Comparison of ENCODE assay signal across 1 cellular context in the genomic region with DNA sequence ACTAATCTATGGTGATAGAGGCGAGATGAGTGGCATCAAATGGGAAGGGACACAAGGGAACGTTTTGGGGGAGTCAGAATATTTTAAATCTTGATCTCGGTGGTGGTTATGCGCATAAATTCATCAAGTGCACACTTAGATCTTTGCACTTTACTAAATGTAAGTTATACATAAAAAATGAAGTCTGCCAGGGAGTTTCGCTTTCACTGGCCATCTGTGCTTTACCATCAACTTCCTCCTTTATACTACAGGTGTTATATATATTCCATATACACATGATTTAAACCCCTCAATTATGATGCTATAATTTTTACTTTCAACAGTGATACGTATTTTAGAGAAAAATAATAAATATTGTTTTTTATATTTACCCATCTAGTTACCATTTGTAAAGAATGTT.
TF ChIP-seq lines count a peak whose summit lies in the region.

No MANE protein-coding gene starts in this region.

TF ChIP-seq in WTC11, 78 proteins besides CTCF, POLR2A, EP300 and RAD21 (continued from another document):
- TF ChIP-seq NR2C2 (CRISPR knock-in tag; IDR thresholded peaks at IDR 0.05) (no peak), ELF4 (CRISPR knock-in tag; IDR thresholded peaks at IDR 0.05; ENCODE audit: low read depth) (no peak), ZNF396 (CRISPR knock-in tag; IDR thresholded peaks at IDR 0.05; ENCODE audit: borderline replicate concordance) (no peak), TCF7 (CRISPR knock-in tag; IDR thresholded peaks at IDR 0.05; ENCODE audit: low read depth) (no peak)
- TF ChIP-seq, protein P1, sequence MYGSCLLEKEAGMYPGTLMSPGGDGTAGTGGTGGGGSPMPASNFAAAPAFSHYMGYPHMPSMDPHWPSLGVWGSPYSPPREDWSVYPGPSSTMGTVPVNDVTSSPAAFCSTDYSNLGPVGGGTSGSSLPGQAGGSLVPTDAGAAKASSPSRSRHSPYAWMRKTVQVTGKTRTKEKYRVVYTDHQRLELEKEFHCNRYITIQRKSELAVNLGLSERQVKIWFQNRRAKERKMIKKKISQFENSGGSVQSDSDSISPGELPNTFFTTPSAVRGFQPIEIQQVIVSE (CRISPR knock-in tag; IDR thresholded peaks at IDR 0.05; ENCODE audit: borderline replicate concordance): no peak
- TF ChIP-seq, protein P2, sequence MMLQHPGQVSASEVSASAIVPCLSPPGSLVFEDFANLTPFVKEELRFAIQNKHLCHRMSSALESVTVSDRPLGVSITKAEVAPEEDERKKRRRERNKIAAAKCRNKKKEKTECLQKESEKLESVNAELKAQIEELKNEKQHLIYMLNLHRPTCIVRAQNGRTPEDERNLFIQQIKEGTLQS (CRISPR knock-in tag; conservative IDR thresholded peaks at IDR 0.05): no peak
- TF ChIP-seq, protein P3, sequence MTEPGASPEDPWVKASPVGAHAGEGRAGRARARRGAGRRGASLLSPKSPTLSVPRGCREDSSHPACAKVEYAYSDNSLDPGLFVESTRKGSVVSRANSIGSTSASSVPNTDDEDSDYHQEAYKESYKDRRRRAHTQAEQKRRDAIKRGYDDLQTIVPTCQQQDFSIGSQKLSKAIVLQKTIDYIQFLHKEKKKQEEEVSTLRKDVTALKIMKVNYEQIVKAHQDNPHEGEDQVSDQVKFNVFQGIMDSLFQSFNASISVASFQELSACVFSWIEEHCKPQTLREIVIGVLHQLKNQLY (CRISPR knock-in tag; IDR thresholded peaks at IDR 0.05): no peak
- TF ChIP-seq, protein P4, sequence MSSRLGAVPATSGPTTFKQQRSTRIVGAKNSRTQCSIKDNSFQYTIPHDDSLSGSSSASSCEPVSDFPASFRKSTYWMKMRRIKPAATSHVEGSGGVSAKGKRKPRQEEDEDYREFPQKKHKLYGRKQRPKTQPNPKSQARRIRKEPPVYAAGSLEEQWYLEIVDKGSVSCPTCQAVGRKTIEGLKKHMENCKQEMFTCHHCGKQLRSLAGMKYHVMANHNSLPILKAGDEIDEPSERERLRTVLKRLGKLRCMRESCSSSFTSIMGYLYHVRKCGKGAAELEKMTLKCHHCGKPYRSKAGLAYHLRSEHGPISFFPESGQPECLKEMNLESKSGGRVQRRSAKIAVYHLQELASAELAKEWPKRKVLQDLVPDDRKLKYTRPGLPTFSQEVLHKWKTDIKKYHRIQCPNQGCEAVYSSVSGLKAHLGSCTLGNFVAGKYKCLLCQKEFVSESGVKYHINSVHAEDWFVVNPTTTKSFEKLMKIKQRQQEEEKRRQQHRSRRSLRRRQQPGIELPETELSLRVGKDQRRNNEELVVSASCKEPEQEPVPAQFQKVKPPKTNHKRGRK (CRISPR knock-in tag; IDR thresholded peaks at IDR 0.05; ENCODE audit: borderline replicate concordance): no peak
